In genomic region chr17:3890893-3891219, GRCh38 we compare ENCODE assay signal across 1 cellular context.
TF ChIP-seq lines count a peak whose summit lies in the region.

No MANE protein-coding gene starts in this region.

TF ChIP-seq in WTC11, 78 proteins besides CTCF, POLR2A, EP300 and RAD21 (continued from another document):
- TF ChIP-seq ATF6 (CRISPR knock-in tag; IDR thresholded peaks at IDR 0.05) (no peak), USF2 (CRISPR knock-in tag; IDR thresholded peaks at IDR 0.05) (no peak), GABPB1 (CRISPR knock-in tag; IDR thresholded peaks at IDR 0.05) (no peak), PRDM15 (CRISPR knock-in tag; IDR thresholded peaks at IDR 0.05) (no peak), EMX1 (CRISPR knock-in tag; IDR thresholded peaks at IDR 0.05) (no peak)
TF ChIP-seq in WTC11: peak in this region for 0.
